15 cellular contexts compared by ENCODE assay signal in genomic region chr11:66142370-66143263, GRCh38.
DNase-seq lines count a peak whose midpoint lies in the region; ATAC-seq and TF ChIP-seq lines count a peak whose summit lies in the region.
"Had no signal": no experiment of that assay in that cellular context is flagged by ENCODE, and none has a peak within 500 bp of the region (broad histone marks: within the 10 kb centered on the region; RNA-seq: fewer than 3 reads in every experiment).

No MANE protein-coding gene starts in this region.

- H3K9ac ChIP-seq in trophoblast cell (ENCODE audit: low read length): no peak overlapping the region

- no peak for ATAC-seq in GM18858 (IDR thresholded peaks at IDR 0.05; ENCODE audit: unreplicated experiment)
- ATAC-seq in naive thymus-derived CD4-positive, alpha-beta T cell: no peak
- ATAC-seq: lower lobe of right lung; stimulated activated memory B cell treated with anti-CD40 and anti-IgM and Interleukin-4, amounts not matched to agents 10 μg/mL and 1 μg/mL and 100 μg/mL, for 72 hours had no signal

- no peak overlapping the region for H3K27ac Mint-ChIP-seq in naive thymus-derived CD4-positive, alpha-beta T cell
- H3K27ac Mint-ChIP-seq: stimulated activated memory B cell treated with anti-CD40 and anti-IgM and Interleukin-4, amounts not matched to agents 10 μg/mL and 1 μg/mL and 100 μg/mL, for 72 hours had no signal

- CTCF ChIA-PET in naive thymus-derived CD4-positive, alpha-beta T cell (lab: Charles Lee): no interaction called here

- H4K12ac ChIP-seq in trophoblast cell (ENCODE audit: low read depth, low read length): no peak overlapping the region

- TF ChIP-seq POLR2A in NB4 (IDR thresholded peaks at IDR 0.05; ENCODE audit: extremely low read depth, insufficient read length): no peak

- H2BK5ac ChIP-seq in trophoblast cell (ENCODE audit: low read depth, low read length, poor library complexity): no peak overlapping the region

- H3K4me3 ChIP-seq in NB4 (ENCODE audit: low read depth, low read length): no peak overlapping the region
- H3K4me3 ChIP-seq in trophoblast cell (ENCODE audit: low read depth, low read length): no peak overlapping the region
- no peak overlapping the region for H3K4me3 ChIP-seq in naive thymus-derived CD4-positive, alpha-beta T cell (ENCODE audit: low read length)
- H3K4me3 ChIP-seq: lower lobe of right lung, MG63 had no signal

- no peak overlapping the region for H3K4ac ChIP-seq in trophoblast cell (ENCODE audit: low read depth, low read length)

- no peak overlapping the region for H2BK120ac ChIP-seq in trophoblast cell (ENCODE audit: insufficient read depth, low read length, poor library complexity)

- intact Hi-C loops in naive thymus-derived CD4-positive, alpha-beta T cell (cut with micrococcal nuclease): no loop called here

- peaks cover 4 to 6% of the 10 kb centered on the region in 2 experiments for H3K4me1 ChIP-seq in trophoblast cell (ENCODE audit: control insufficient read depth in 1 of 2, insufficient read depth in 2 of 2, low read length in 2 of 2)
- peaks cover 0 to 35% of the 10 kb centered on the region in 2 donors for H3K4me1 ChIP-seq in naive thymus-derived CD4-positive, alpha-beta T cell (ENCODE audit: control insufficient read depth in 2 of 2, insufficient read depth in 2 of 2, low read length in 2 of 2)
- H3K4me1 ChIP-seq: lower lobe of right lung had no signal

- peaks cover 2% of the 10 kb centered on the region for H3K79me2 ChIP-seq in trophoblast cell (ENCODE audit: control insufficient read depth, insufficient read depth, low read length, poor library complexity)

- DNase-seq in EL (peak; percentile 75), NB4 (ENCODE audit: low read depth) (peak; percentile 19), amniotic epithelial cell (ENCODE audit: low read depth) (peak; percentile 36), trophoblast cell (peak; percentile 17 to 75)
- no peak for DNase-seq in naive thymus-derived CD4-positive, alpha-beta T cell
- no peak for DNase-seq in stimulated activated CD4-positive, alpha-beta T cell treated with anti-CD3 and anti-CD28 coated beads, Interleukin-1b, Interleukin-23, amount 100 ng/mL, for 48 hours
- DNase-seq: activated CD8-positive, alpha-beta memory T cell treated with anti-CD3 and anti-CD28 coated beads, Interleukin-2, amount 50 U/mL, for 48 hours; amygdala; hippocampal formation; lower lobe of right lung; occipital lobe had no signal

- no peaks in the 10 kb centered on the region for H3K79me1 ChIP-seq in trophoblast cell (ENCODE audit: low read length)

- H3K23ac ChIP-seq in trophoblast cell (ENCODE audit: low read length): no peak overlapping the region

- peaks cover 3 to 22% (median 17%) of the 10 kb centered on the region in 5 donors for H3K36me3 Mint-ChIP-seq in naive thymus-derived CD4-positive, alpha-beta T cell

- no peak for TF ChIP-seq CTCF in NB4 (IDR thresholded peaks at IDR 0.05; ENCODE audit: low read depth, low read length)

- no peak overlapping the region for H3K14ac ChIP-seq in trophoblast cell (ENCODE audit: low read length)

- H3K4me1 Mint-ChIP-seq in naive thymus-derived CD4-positive, alpha-beta T cell: peaks cover 32 to 74% (median 68%) of the 10 kb centered on the region in 7 donors

- no peak overlapping the region for H2AFZ ChIP-seq in trophoblast cell (ENCODE audit: insufficient read depth, low read length, poor library complexity)

- POLR2A ChIA-PET in naive thymus-derived CD4-positive, alpha-beta T cell (lab: Charles Lee): interaction anchor here (0.7 kb wide), 2 partner anchors 19 to 528 kb away, joined by 3 to 4 read pairs; no protein-coding TSS in a partner anchor

- H3K9me3 Mint-ChIP-seq in naive thymus-derived CD4-positive, alpha-beta T cell: peaks cover 0 to 3% (median 0%) of the 10 kb centered on the region in 11 donors
- H3K9me3 Mint-ChIP-seq: stimulated activated memory B cell treated with anti-CD40 and anti-IgM and Interleukin-4, amounts not matched to agents 10 μg/mL and 1 μg/mL and 100 μg/mL, for 72 hours had no signal

- H4K8ac ChIP-seq in trophoblast cell (ENCODE audit: low read depth, low read length): no peak overlapping the region

- no peak overlapping the region for H2BK12ac ChIP-seq in trophoblast cell (ENCODE audit: low read length)

- no peaks in the 10 kb centered on the region for H3K27me3 ChIP-seq in trophoblast cell (ENCODE audit: insufficient read depth, low read length)
- no peaks in the 10 kb centered on the region for H3K27me3 ChIP-seq in naive thymus-derived CD4-positive, alpha-beta T cell (ENCODE audit: control insufficient read depth in 2 of 2, insufficient read depth in 2 of 2, low read length in 2 of 2)
- H3K27me3 ChIP-seq: MG63 had no signal

- H3K27ac ChIP-seq in trophoblast cell (ENCODE audit: low read depth, low read length): no peak overlapping the region
- no peak overlapping the region for H3K27ac ChIP-seq in naive thymus-derived CD4-positive, alpha-beta T cell (ENCODE audit: low read depth, low read length)
- H3K27ac ChIP-seq: lower lobe of right lung, WERI-Rb-1 had no signal

- H2AK5ac ChIP-seq in trophoblast cell (ENCODE audit: low read length): no peak overlapping the region

- peaks cover 2% of the 10 kb centered on the region for H3K9me3 ChIP-seq in trophoblast cell (ENCODE audit: insufficient read depth, low read depth, low read length)
- H3K9me3 ChIP-seq in naive thymus-derived CD4-positive, alpha-beta T cell (ENCODE audit: control insufficient read depth in 2 of 3, low read length in 3 of 3): no peaks in the 10 kb centered on the region
- H3K9me3 ChIP-seq: lower lobe of right lung had no signal

- no peak overlapping the region for H3K4me2 ChIP-seq in trophoblast cell (ENCODE audit: low read length)

- no peaks in the 10 kb centered on the region for H3K27me3 Mint-ChIP-seq in naive thymus-derived CD4-positive, alpha-beta T cell
- H3K27me3 Mint-ChIP-seq: stimulated activated memory B cell treated with anti-CD40 and anti-IgM and Interleukin-4, amounts not matched to agents 10 μg/mL and 1 μg/mL and 100 μg/mL, for 72 hours had no signal

- H4K91ac ChIP-seq in trophoblast cell (ENCODE audit: low read depth, low read length): no peak overlapping the region

- peaks cover 0 to 2% of the 10 kb centered on the region in 2 experiments for H3K36me3 ChIP-seq in trophoblast cell (ENCODE audit: control insufficient read depth in 1 of 2, insufficient read depth in 2 of 2, low read length in 2 of 2)
- no peaks in the 10 kb centered on the region for H3K36me3 ChIP-seq in naive thymus-derived CD4-positive, alpha-beta T cell (ENCODE audit: control insufficient read depth in 2 of 3, insufficient read depth in 3 of 3, low read length in 3 of 3)
- H3K36me3 ChIP-seq: lower lobe of right lung, WERI-Rb-1 had no signal

- WGBS in trophoblast cell (ENCODE audit: extremely low coverage, insufficient coverage, insufficient read length): no CpG with 5 or more reads among the region's 12 CpGs

- H3K4me3 Mint-ChIP-seq in naive thymus-derived CD4-positive, alpha-beta T cell: peak overlapping the region in 1 of 10 donors; percentile 32
- H3K4me3 Mint-ChIP-seq: stimulated activated memory B cell treated with anti-CD40 and anti-IgM and Interleukin-4, amounts not matched to agents 10 μg/mL and 1 μg/mL and 100 μg/mL, for 72 hours had no signal

- H3K18ac ChIP-seq in trophoblast cell (ENCODE audit: low read length): peak overlapping the region; percentile 1

Comparison
In these comparisons a context has a peak if more than half of its experiments do, and no peak if none do; other contexts are left out.
1. DNase-seq: peak in EL (single experiment), NB4 (single experiment), amniotic epithelial cell (single experiment) and trophoblast cell (2 of 2); none in naive thymus-derived CD4-positive, alpha-beta T cell (0 of 9) and stimulated activated CD4-positive, alpha-beta T cell treated with anti-CD3 and anti-CD28 coated beads, Interleukin-1b, Interleukin-23, amount 100 ng/mL, for 48 hours (single experiment).